ENCODE assay signal across 1 cellular context in genomic region chr20:33685328-33686007, GRCh38.
TF ChIP-seq lines count a peak whose summit lies in the region.

No MANE protein-coding gene starts in this region.

TF ChIP-seq in GM23338, 12 proteins besides CTCF, POLR2A, EP300 and RAD21 (continued from another document):
- TF ChIP-seq ZNF462 (CRISPR knock-in tag; IDR thresholded peaks at IDR 0.05) (no peak), EZH2phosphoT487 (IDR thresholded peaks at IDR 0.05; ENCODE audit: unreplicated experiment) (no peak), ZNF331 (CRISPR knock-in tag; IDR thresholded peaks at IDR 0.05; ENCODE audit: low read depth) (no peak), JUNB (IDR thresholded peaks at IDR 0.05; ENCODE audit: unreplicated experiment) (no peak), POLR2AphosphoS5 (IDR thresholded peaks at IDR 0.05; ENCODE audit: low read depth) (no peak), NANOG (IDR thresholded peaks at IDR 0.05; ENCODE audit: borderline replicate concordance) (no peak), REST (IDR thresholded peaks at IDR 0.05; ENCODE audit: unreplicated experiment) (no peak), STAT1 (IDR thresholded peaks at IDR 0.05; ENCODE audit: unreplicated experiment) (no peak)
